ENCODE assay signal across 8 cellular contexts in the genomic region with DNA sequence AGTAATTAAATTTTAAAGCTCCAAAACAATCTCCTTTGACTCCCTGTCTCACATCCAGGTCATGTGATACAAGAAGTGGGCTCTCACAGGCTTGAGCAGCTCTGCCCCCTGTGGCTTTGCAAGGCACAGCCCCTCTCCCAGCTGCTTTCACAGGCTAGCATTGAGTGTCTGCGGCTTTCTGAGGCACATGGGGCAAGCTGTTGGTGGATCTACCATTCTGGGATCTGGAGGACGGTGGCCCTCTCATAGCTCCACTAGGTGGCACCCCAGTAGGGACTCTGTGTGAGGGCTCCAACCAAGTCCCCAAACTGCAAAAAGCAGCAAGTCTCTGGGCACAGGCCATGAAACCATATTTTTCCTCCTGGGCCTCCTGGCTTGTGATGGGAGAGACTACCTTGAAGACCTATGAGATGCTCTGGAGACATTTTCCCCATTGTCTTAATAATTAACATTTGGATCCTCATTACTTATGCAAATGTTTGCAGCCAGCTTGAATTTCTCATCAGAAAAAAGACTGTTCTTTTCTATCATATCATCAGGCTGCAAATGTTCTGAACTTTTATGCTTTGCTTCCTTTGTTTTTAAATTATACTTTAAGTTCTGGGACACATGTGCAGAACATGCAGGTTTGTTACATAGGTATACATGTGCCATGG.
DNase-seq lines count a peak whose midpoint lies in the region; ATAC-seq and TF ChIP-seq lines count a peak whose summit lies in the region.

No MANE protein-coding gene starts in this region.

- DNase-seq in cardiac muscle cell (ENCODE audit: low read depth in 1 of 2, low spot score in 1 of 2) (peak; percentile 7 to 20), right atrium auricular region (ENCODE audit: low spot score) (no peak), cerebellar cortex (ENCODE audit: low spot score) (peak; percentile 63), testis (peak; percentile 67), kidney tubule cell (ENCODE audit: low spot score) (no peak), CD1c-positive myeloid dendritic cell (ENCODE audit: extremely low spot score) (no peak)

- H3K27ac ChIP-seq in cardiac muscle cell = no peak overlapping the region
- H3K27ac ChIP-seq in right atrium auricular region = no peak overlapping the region
- no peak overlapping the region for H3K27ac ChIP-seq in testis

- 64 to 100% methylated on average over 1 to 2 of the region's 2 CpGs for WGBS in testis, 2 donors

- TF ChIP-seq POLR2A in testis (IDR thresholded peaks at IDR 0.05) = no peak

- ATAC-seq in HG03159 (IDR thresholded peaks at IDR 0.05; ENCODE audit: unreplicated experiment) = no peak

- H3K4me1 ChIP-seq in cardiac muscle cell (ENCODE audit: low read depth) = no peaks in the 10 kb centered on the region
- H3K4me1 ChIP-seq in right atrium auricular region = no peaks in the 10 kb centered on the region
- no peaks in the 10 kb centered on the region for H3K4me1 ChIP-seq in testis

- TF ChIP-seq CTCF in cardiac muscle cell (IDR thresholded peaks at IDR 0.05; ENCODE audit: low read depth, low read length) = peak; percentile 45
- no peak for TF ChIP-seq CTCF in right atrium auricular region (IDR thresholded peaks at IDR 0.05)
- TF ChIP-seq CTCF in LNCAP (IDR thresholded peaks at IDR 0.05) = peak; percentile 64
- TF ChIP-seq CTCF in testis (IDR thresholded peaks at IDR 0.05) = peak in 1 of 3 experiments; percentile 35

- H3K4me3 ChIP-seq in cardiac muscle cell (no peak overlapping the region), right atrium auricular region (no peak overlapping the region), testis (no peak overlapping the region)

- no peaks in the 10 kb centered on the region for H3K9me3 ChIP-seq in cardiac muscle cell (ENCODE audit: low read depth)
- peaks cover 0 to 9% of the 10 kb centered on the region in 2 donors for H3K9me3 ChIP-seq in right atrium auricular region
- H3K9me3 ChIP-seq in testis = no peaks in the 10 kb centered on the region

- no peaks in the 10 kb centered on the region for H3K27me3 ChIP-seq in cardiac muscle cell
- no peaks in the 10 kb centered on the region for H3K27me3 ChIP-seq in right atrium auricular region
- no peaks in the 10 kb centered on the region for H3K27me3 ChIP-seq in testis

- H3K36me3 ChIP-seq in cardiac muscle cell (no peaks in the 10 kb centered on the region), right atrium auricular region (no peaks in the 10 kb centered on the region), testis (ENCODE audit: low read depth, missing control alignments) (no peaks in the 10 kb centered on the region)

- intact Hi-C loops in testis (cut with DNase I; ENCODE audit: low total_unique reads) = no loop called here

Comparison
In these comparisons a context has a peak if more than half of its experiments do, and no peak if none do; other contexts are left out.
1. DNase-seq: peak in cardiac muscle cell (2 of 2), cerebellar cortex (single experiment) and testis (single experiment); none in right atrium auricular region (single experiment), kidney tubule cell (single experiment) and CD1c-positive myeloid dendritic cell (single experiment).
2. CTCF ChIP-seq: peak in cardiac muscle cell (single experiment) and LNCAP (single experiment); none in right atrium auricular region (0 of 2).